ENCODE assay signal across 8 cellular contexts in the genomic region with DNA sequence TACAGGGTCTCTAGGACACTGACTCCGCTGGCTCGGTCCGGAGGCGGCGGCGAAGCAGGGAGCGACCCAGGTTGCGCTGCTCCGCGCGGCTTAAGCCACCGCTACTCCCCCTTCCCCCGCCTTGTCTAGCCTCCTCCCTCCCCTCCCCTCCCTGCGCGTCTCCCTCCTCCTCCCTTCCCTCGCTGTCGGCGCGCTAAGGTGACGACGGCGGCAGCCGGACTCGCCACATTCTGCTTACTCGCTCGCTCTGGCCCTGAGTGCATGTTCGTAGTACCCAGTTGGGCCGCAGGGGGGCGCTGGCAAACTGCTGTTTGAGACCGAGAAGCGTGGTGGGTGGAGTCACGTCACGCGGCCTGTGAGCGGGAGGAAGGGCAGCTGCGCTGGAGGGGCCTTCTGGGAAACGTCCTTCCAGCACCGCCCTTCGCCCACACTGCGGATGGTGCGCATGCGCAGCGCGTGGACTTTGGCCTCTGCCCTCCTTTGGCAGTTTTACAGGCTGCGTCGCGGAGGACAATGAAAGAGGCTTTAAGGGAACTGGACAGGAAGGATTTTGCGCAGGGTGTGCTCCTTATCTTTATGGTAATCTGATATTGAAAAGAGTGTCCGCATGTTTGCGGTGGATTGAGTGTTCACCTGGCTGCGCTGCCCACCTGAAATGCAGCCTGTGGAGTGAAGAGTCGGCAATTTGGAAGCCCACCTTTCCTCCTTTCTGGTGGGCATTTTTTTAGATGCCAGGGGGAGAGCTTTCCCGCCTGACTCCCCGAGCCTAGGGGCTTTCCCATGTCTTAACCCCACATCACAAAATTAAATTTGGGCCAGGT. TPM values are rescaled to one million over a fixed set of nuclear protein-coding genes. Genes with fewer than 3 reads are reported as not detected.
DNase-seq lines count a peak whose midpoint lies in the region; ATAC-seq, FAIRE-seq and TF ChIP-seq lines count a peak whose summit lies in the region.

A gene with protein sequence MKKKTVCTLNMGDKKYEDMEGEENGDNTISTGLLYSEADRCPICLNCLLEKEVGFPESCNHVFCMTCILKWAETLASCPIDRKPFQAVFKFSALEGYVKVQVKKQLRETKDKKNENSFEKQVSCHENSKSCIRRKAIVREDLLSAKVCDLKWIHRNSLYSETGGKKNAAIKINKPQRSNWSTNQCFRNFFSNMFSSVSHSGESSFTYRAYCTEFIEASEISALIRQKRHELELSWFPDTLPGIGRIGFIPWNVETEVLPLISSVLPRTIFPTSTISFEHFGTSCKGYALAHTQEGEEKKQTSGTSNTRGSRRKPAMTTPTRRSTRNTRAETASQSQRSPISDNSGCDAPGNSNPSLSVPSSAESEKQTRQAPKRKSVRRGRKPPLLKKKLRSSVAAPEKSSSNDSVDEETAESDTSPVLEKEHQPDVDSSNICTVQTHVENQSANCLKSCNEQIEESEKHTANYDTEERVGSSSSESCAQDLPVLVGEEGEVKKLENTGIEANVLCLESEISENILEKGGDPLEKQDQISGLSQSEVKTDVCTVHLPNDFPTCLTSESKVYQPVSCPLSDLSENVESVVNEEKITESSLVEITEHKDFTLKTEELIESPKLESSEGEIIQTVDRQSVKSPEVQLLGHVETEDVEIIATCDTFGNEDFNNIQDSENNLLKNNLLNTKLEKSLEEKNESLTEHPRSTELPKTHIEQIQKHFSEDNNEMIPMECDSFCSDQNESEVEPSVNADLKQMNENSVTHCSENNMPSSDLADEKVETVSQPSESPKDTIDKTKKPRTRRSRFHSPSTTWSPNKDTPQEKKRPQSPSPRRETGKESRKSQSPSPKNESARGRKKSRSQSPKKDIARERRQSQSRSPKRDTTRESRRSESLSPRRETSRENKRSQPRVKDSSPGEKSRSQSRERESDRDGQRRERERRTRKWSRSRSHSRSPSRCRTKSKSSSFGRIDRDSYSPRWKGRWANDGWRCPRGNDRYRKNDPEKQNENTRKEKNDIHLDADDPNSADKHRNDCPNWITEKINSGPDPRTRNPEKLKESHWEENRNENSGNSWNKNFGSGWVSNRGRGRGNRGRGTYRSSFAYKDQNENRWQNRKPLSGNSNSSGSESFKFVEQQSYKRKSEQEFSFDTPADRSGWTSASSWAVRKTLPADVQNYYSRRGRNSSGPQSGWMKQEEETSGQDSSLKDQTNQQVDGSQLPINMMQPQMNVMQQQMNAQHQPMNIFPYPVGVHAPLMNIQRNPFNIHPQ (N-terminal part only) (minus strand): TSS at position 107 of the 821 bp plus-strand sequence. CDS start 26,407 bp downstream, outside the sequence.

- peak within 1 kb of the TSS; percentile 88 for H3K4ac ChIP-seq in IMR-90 (ENCODE audit: low read depth, low read length)

- TF ChIP-seq RAD21 in IMR-90 (IDR thresholded peaks at IDR 0.05; ENCODE audit: low read length): peak; percentile 84

- intact Hi-C loops in IMR-90 (cut with micrococcal nuclease): loop anchor here (1.0 to 10.0 kb wide), 5 partner anchors 194 to 448 kb away; a partner anchor contains a TSS
- intact Hi-C loops in OCI-LY7 (cut with micrococcal nuclease; ENCODE audit: unreplicated experiment): loop anchor here (1.0 to 5.0 kb wide), 9 partner anchors 81 to 1227 kb away; a partner anchor contains a TSS
- intact Hi-C loops in endothelial cell of umbilical vein (cut with micrococcal nuclease): loop anchor here (1.0 to 10.0 kb wide), 12 partner anchors 27 to 1032 kb away; no protein-coding TSS in a partner anchor

- CTCF ChIA-PET in IMR-90 (lab: Yijun Ruan, JAX): interaction anchor here (0.6 kb wide), 2 partner anchors 225 to 236 kb away, joined by 3 read pairs; no protein-coding TSS in a partner anchor
- CTCF ChIA-PET in OCI-LY7 (lab: Charles Lee; ENCODE audit: unreplicated experiment): interaction anchor here (0.5 to 0.6 kb wide), 2 partner anchors 260 to 393 kb away, joined by 3 to 6 read pairs; no protein-coding TSS in a partner anchor
- CTCF ChIA-PET in endothelial cell of umbilical vein (lab: Charles Lee): interaction anchor here (0.9 to 2.9 kb wide), 11 partner anchors 10 to 1031 kb away, joined by 3 to 18 read pairs (median 5); no protein-coding TSS in a partner anchor

- peak within 1 kb of the TSS; percentile 86 for H3K56ac ChIP-seq in IMR-90 (ENCODE audit: extremely low read depth, insufficient read depth, low read length)

- H2BK20ac ChIP-seq in IMR-90 (ENCODE audit: low read depth, low read length): 0 out of 2 replicates have a peak within 1 kb of the TSS, but pooled peaks have one; percentile 16

- H3K9me3 ChIP-seq in IMR-90 (ENCODE audit: control insufficient read depth, insufficient read depth, low read length) (no peaks in the 10 kb centered on the region), OCI-LY7 (ENCODE audit: low read length) (peaks cover 6% of the 10 kb centered on the region; the same call in 1 of the 2 replicates), endothelial cell of umbilical vein (replicated peaks; ENCODE audit: control insufficient read depth, insufficient read depth, low read length) (no peaks in the 10 kb centered on the region)

- in situ Hi-C loops in IMR-90 (cut with MboI; ENCODE audit: low sequenced_read_pairs): no loop called here

- H3K4me1 ChIP-seq in IMR-90 (ENCODE audit: control insufficient read depth, insufficient read depth, low read length) (peaks cover 3% of the 10 kb centered on the region; the same call in 1 of the 2 replicates), OCI-LY7 (ENCODE audit: insufficient read depth, low read length, poor library complexity, severe bottlenecking) (peaks cover 37% of the 10 kb centered on the region), endothelial cell of umbilical vein (ENCODE audit: control insufficient read depth, extremely low read depth, insufficient read depth, low read length) (peaks cover 16% of the 10 kb centered on the region)

- H3K9me1 ChIP-seq in IMR-90 (ENCODE audit: insufficient read depth, low read length): peaks cover 4% of the 10 kb centered on the region; the same call in 1 of the 2 replicates
- H3K9me1 ChIP-seq in endothelial cell of umbilical vein (replicated peaks; ENCODE audit: control insufficient read depth, extremely low read depth, insufficient read depth, low read length): no peaks in the 10 kb centered on the region

- H3K18ac ChIP-seq in IMR-90 (ENCODE audit: low read depth, low read length): peak within 1 kb of the TSS; percentile 64

- FAIRE-seq in endothelial cell of umbilical vein (lab: Jason Lieb, UNC): peak; percentile 98

- H2BK15ac ChIP-seq in IMR-90 (ENCODE audit: low read depth, low read length): peak within 1 kb of the TSS; percentile 87; the same call in 1 of the 3 replicates

- peaks cover 0 to 32% of the 10 kb centered on the region in 2 experiments; a peak in 2 of 4 replicates for H3K79me1 ChIP-seq in IMR-90 (ENCODE audit: low read depth in 1 of 2, low read length in 2 of 2)

- peak within 1 kb of the TSS; percentile 99 for H2AFZ ChIP-seq in IMR-90 (replicated peaks; ENCODE audit: low read length, poor library complexity)
- H2AFZ ChIP-seq in OCI-LY7 (ENCODE audit: low read length): peak within 1 kb of the TSS; percentile 90; the same call in 1 of the 2 replicates
- H2AFZ ChIP-seq in endothelial cell of umbilical vein (ENCODE audit: low read depth, low read length): peak within 1 kb of the TSS; percentile 84

- DNase-seq in DMS153 (lab: John Stamatoyannopoulos, UW) (peak; percentile 99), IMR-90 (peak; percentile 100), OCI-LY7 (ENCODE audit: low spot score) (peak; percentile 99), activated T-cell treated with anti-CD3 and anti-CD28 coated beads for 1 hour (ENCODE audit: low read depth) (peak; percentile 100), endothelial cell of umbilical vein (ENCODE audit: low read depth, low spot score) (peak; percentile 100), midbrain (lab: John Stamatoyannopoulos, UW) (peak; percentile 100)
- peak; percentile 100 for DNase-seq in stimulated activated CD8-positive, alpha-beta memory T cell treated with anti-CD3 and anti-CD28 coated beads, Interleukin-2, amount 100 ng/mL, for 1 hour (ENCODE audit: low read depth in 2 of 2)

- WGBS in IMR-90 (ENCODE audit: extremely low coverage in 2 of 2, insufficient read length in 1 of 2), 2 experiments: 0% methylated on average over 20 of the region's 54 CpGs; no CpG with 5 or more reads in 1 of the 2 experiments

- H3K4me3 ChIP-seq in IMR-90 (ENCODE audit: insufficient read depth, low read depth, low read length): peak within 1 kb of the TSS; percentile 78
- peak within 1 kb of the TSS; percentile 78 for H3K4me3 ChIP-seq in OCI-LY7 (ENCODE audit: low read depth, low read length, poor library complexity, severe bottlenecking)
- H3K4me3 ChIP-seq in endothelial cell of umbilical vein (replicated peaks in 1 of 3; ENCODE audit: insufficient read depth in 1 of 3, low read depth in 1 of 3, low read length in 3 of 3): peak within 1 kb of the TSS; percentile 56 to 91 (median 86)

- H4K91ac ChIP-seq in IMR-90 (ENCODE audit: insufficient read depth, low read depth, low read length): peak within 1 kb of the TSS; percentile 82

- H3K14ac ChIP-seq in IMR-90 (replicated peaks; ENCODE audit: low read depth, low read length): peak within 1 kb of the TSS; percentile 94

- peak; percentile 86 for TF ChIP-seq POLR2A in IMR-90 (IDR thresholded peaks at IDR 0.05; ENCODE audit: low read depth, low read length)
- peak; percentile 16 for TF ChIP-seq POLR2A in endothelial cell of umbilical vein (IDR thresholded peaks at IDR 0.05; ENCODE audit: low read depth, low read length)

- H2BK5ac ChIP-seq in IMR-90 (ENCODE audit: low read depth, low read length, poor library complexity, severe bottlenecking): peak within 1 kb of the TSS; percentile 91

- H3K4me2 ChIP-seq in IMR-90 (ENCODE audit: low read depth, low read length): peak within 1 kb of the TSS; percentile 97
- H3K4me2 ChIP-seq in OCI-LY7 (ENCODE audit: low read length): peak within 1 kb of the TSS; percentile 80
- H3K4me2 ChIP-seq in endothelial cell of umbilical vein (ENCODE audit: insufficient read depth, low read length): peak within 1 kb of the TSS; percentile 99

- H4K5ac ChIP-seq in IMR-90 (ENCODE audit: low read depth, low read length): peak within 1 kb of the TSS; percentile 74

- H2BK120ac ChIP-seq in IMR-90 (ENCODE audit: low read depth, low read length): peak within 1 kb of the TSS; percentile 80

- H3K36me3 ChIP-seq in IMR-90 (ENCODE audit: control insufficient read depth, insufficient read depth, low read length) (0 out of 2 replicates have a peak, but pooled peaks cover 2% of the 10 kb centered on the region), OCI-LY7 (ENCODE audit: insufficient read depth, low read length) (peaks cover 21% of the 10 kb centered on the region), endothelial cell of umbilical vein (ENCODE audit: control insufficient read depth in 2 of 2, extremely low read depth in 1 of 2, insufficient read depth in 2 of 2, low read length in 2 of 2) (no peaks in the 10 kb centered on the region)

- H3K9ac ChIP-seq in IMR-90 (ENCODE audit: low read depth, low read length): peak within 1 kb of the TSS; percentile 89
- peak within 1 kb of the TSS; percentile 93 for H3K9ac ChIP-seq in endothelial cell of umbilical vein (replicated peaks; ENCODE audit: extremely low read depth, insufficient read depth, low read length)

- H3K79me2 ChIP-seq in OCI-LY7 (ENCODE audit: insufficient read depth, low read depth, low read length) (peaks cover 52% of the 10 kb centered on the region), endothelial cell of umbilical vein (ENCODE audit: control insufficient read depth, insufficient read depth, low read length) (peaks cover 46% of the 10 kb centered on the region)

- POLR2A ChIA-PET in IMR-90 (lab: Charles Lee; ENCODE audit: unreplicated experiment): interaction anchor here (0.5 to 1.3 kb wide), 2 partner anchors 23 to 311 kb away, joined by 3 to 4 read pairs; no protein-coding TSS in a partner anchor
- POLR2A ChIA-PET in OCI-LY7 (lab: Charles Lee): interaction anchor here (0.6 to 2.0 kb wide), 10 partner anchors 55 to 1751 kb away, joined by 3 to 13 read pairs (median 3); no protein-coding TSS in a partner anchor
- POLR2A ChIA-PET in endothelial cell of umbilical vein (lab: Charles Lee): interaction anchor here (0.7 kb wide), 2 partner anchors 152 to 212 kb away, joined by 3 read pairs; no protein-coding TSS in a partner anchor

- no peaks in the 10 kb centered on the region for H3K27me3 ChIP-seq in IMR-90 (ENCODE audit: control insufficient read depth, insufficient read depth, low read length)
- no peaks in the 10 kb centered on the region for H3K27me3 ChIP-seq in endothelial cell of umbilical vein (ENCODE audit: control insufficient read depth in 2 of 2, insufficient read depth in 2 of 2, low read length in 2 of 2)

- H2AK9ac ChIP-seq in IMR-90 (replicated peaks; ENCODE audit: low read depth, low read length, poor library complexity): peak within 1 kb of the TSS; percentile 98

- H2AK5ac ChIP-seq in IMR-90 (ENCODE audit: low read depth, low read length): peak within 1 kb of the TSS; percentile 41

- peak; percentile 68 for ATAC-seq in GM21528 (IDR thresholded peaks at IDR 0.05; ENCODE audit: low FRiP score, unreplicated experiment)
- peak; percentile 86 for ATAC-seq in IMR-90 (ENCODE audit: low read depth)

- H4K8ac ChIP-seq in IMR-90 (ENCODE audit: low read depth in 2 of 2, low read length in 2 of 2): peak within 1 kb of the TSS; percentile 16 to 89

- dilution Hi-C loops in IMR-90 (cut with HindIII; ENCODE audit: low sequenced_read_pairs, unreplicated experiment) (no loop called here), endothelial cell of umbilical vein (cut with MboI; ENCODE audit: extremely low pct_ligation_motif_present, low sequenced_read_pairs) (no loop called here)

- H3K27ac ChIP-seq in IMR-90 (ENCODE audit: insufficient read depth, low read length) (peak within 1 kb of the TSS; percentile 87), OCI-LY7 (ENCODE audit: low read depth, low read length, poor library complexity, severe bottlenecking) (peak within 1 kb of the TSS; percentile 92), endothelial cell of umbilical vein (ENCODE audit: insufficient read depth, low read depth, low read length) (peak within 1 kb of the TSS; percentile 79)

- TF ChIP-seq CTCF in IMR-90 (conservative IDR thresholded peaks at IDR 0.05; ENCODE audit: low read depth, low read length): peak; percentile 99
- peak; percentile 85 for TF ChIP-seq CTCF in OCI-LY7 (conservative IDR thresholded peaks at IDR 0.05; ENCODE audit: low read length)
- peak; percentile 96 to 99 for TF ChIP-seq CTCF in endothelial cell of umbilical vein (IDR thresholded peaks at IDR 0.05; ENCODE audit: extremely low read depth in 1 of 2, insufficient read depth in 1 of 2, low read depth in 1 of 2, low read length in 2 of 2)

- no peaks in the 10 kb centered on the region for H3K9me2 ChIP-seq in OCI-LY7 (ENCODE audit: insufficient read depth, low read length)

- H4K20me1 ChIP-seq in IMR-90 (ENCODE audit: insufficient read depth, low read length) (peaks cover 27% of the 10 kb centered on the region), OCI-LY7 (ENCODE audit: insufficient read depth, low read length) (peaks cover 29% of the 10 kb centered on the region), endothelial cell of umbilical vein (replicated peaks; ENCODE audit: control insufficient read depth, extremely low read depth, insufficient read depth, low read length) (peaks cover 3% of the 10 kb centered on the region)

- BruUV-seq in IMR-90 (replicated peaks; lab: Mats Ljungman, UMichigan) (no TSS peak), OCI-LY7 (replicated peaks; lab: Mats Ljungman, UMichigan) (TSS peak; percentile 85), endothelial cell of umbilical vein (replicated peaks; lab: Mats Ljungman, UMichigan) (no TSS peak)

- peak within 1 kb of the TSS; percentile 96 for H3K23ac ChIP-seq in IMR-90 (ENCODE audit: low read depth, low read length)

RNA-seq across cellular contexts. Expression of the gene that starts here (rescaled TPM):
- 70.4 and 90.3 TPM in 2 replicates for total RNA-seq in IMR-90 (2012; rRNA removed)
- polyA plus RNA-seq in IMR-90 (2012; rRNA removed): 32.0 and 33.9 TPM in 2 replicates
- polyA plus RNA-seq in IMR-90 (2012; cell fraction: cytosol; rRNA removed): 5.1 and 8.4 TPM in 2 replicates
- 6.6 and 82.0 TPM in 2 replicates for polyA plus RNA-seq in IMR-90 (2012; cell fraction: nucleus; rRNA removed; ENCODE audit: low replicate concordance)
- total RNA-seq in OCI-LY7 (2014; rRNA removed; shearing (Covaris generic)): 115 and 130 TPM in 2 replicates
- 130 and 151 TPM in 2 replicates for total RNA-seq in OCI-LY7 (2022)
- 95.0 and 109 TPM in 2 replicates for total RNA-seq in endothelial cell of umbilical vein
- 17.5 and 20.9 TPM in 2 replicates for polyA plus RNA-seq in endothelial cell of umbilical vein
- 36.2 and 37.9 TPM in 2 replicates for polyA plus RNA-seq in endothelial cell of umbilical vein (2011; cell fraction: cytosol; rRNA removed)
- polyA plus RNA-seq in endothelial cell of umbilical vein (2011; cell fraction: nucleus; rRNA removed): 74.2 and 99.4 TPM in 2 replicates
- polyA plus RNA-seq in endothelial cell of umbilical vein (2012): 69.2 and 70.1 TPM in 2 replicates
- 69.0 and 75.4 TPM in 2 replicates for polyA minus RNA-seq in endothelial cell of umbilical vein
- 68.9 TPM for polyA minus RNA-seq in endothelial cell of umbilical vein (2011; cell fraction: cytosol; rRNA and poly(A)+ RNA removed)
- 103 and 128 TPM in 2 replicates for polyA minus RNA-seq in endothelial cell of umbilical vein (2011; cell fraction: nucleus; rRNA and poly(A)+ RNA removed)

Comparison
In these comparisons a context has a peak if more than half of its experiments do, and no peak if none do; other contexts are left out.
1. Peak in every context shown above with its lines: DNase-seq, ATAC-seq, H3K4me3 ChIP-seq and H3K27ac ChIP-seq.